9 cellular contexts compared by ENCODE assay signal in genomic region chr4:114597410-114598115, GRCh38. TPM values are rescaled to one million over a fixed set of nuclear protein-coding genes. Genes with fewer than 3 reads are reported as not detected.
A peak's percentile ranks its signal among the peaks of the same experiment; 100 is the strongest.
DNase-seq lines count a peak whose midpoint lies in the region; ATAC-seq and TF ChIP-seq lines count a peak whose summit lies in the region.
"Had no signal": no experiment of that assay in that cellular context is flagged by ENCODE, and none has a peak within 500 bp of the region (broad histone marks: within the 10 kb centered on the region; RNA-seq: fewer than 3 reads in every experiment).

No MANE protein-coding gene starts in this region.

- ATAC-seq in HCT116 (no peak), GM18861 (IDR thresholded peaks at IDR 0.05; ENCODE audit: unreplicated experiment) (no peak)

- TF ChIP-seq CTCF in HCT116 (IDR thresholded peaks at IDR 0.05 in 2 of 3, conservative IDR thresholded peaks at IDR 0.05 in 1 of 3; ENCODE audit: borderline replicate concordance in 1 of 3, insufficient read depth in 1 of 3, low read depth in 2 of 3, low read length in 2 of 3) (no peak), hepatocyte (IDR thresholded peaks at IDR 0.05; ENCODE audit: poor library complexity) (no peak)

- H3K4me1 ChIP-seq in HCT116 (ENCODE audit: control insufficient read depth in 1 of 2, insufficient read depth in 2 of 2, low read length in 2 of 2) = peaks cover 3 to 16% of the 10 kb centered on the region in 2 experiments; a peak in 3 of 4 replicates
- peaks cover 5% of the 10 kb centered on the region for H3K4me1 ChIP-seq in hepatocyte (ENCODE audit: insufficient read depth)

- TF ChIP-seq RAD21 in HCT116 (IDR thresholded peaks at IDR 0.05; ENCODE audit: low read depth) = no peak

- RAD21 ChIA-PET in HCT116 (lab: Charles Lee; ENCODE audit: low non-redundant PET in 1 of 2, low total read pairs in 2 of 2, uncharacterized antibody in 2 of 2, unreplicated experiment in 2 of 2) = no interaction called here

- H3K9me2 ChIP-seq in HCT116 (ENCODE audit: insufficient read depth) (no peaks in the 10 kb centered on the region), hepatocyte (replicated peaks; ENCODE audit: insufficient read depth) (no peaks in the 10 kb centered on the region)

- no peaks in the 10 kb centered on the region for H3K9me3 ChIP-seq in HCT116 (ENCODE audit: control insufficient read depth in 1 of 2, insufficient read depth in 1 of 2, low read depth in 1 of 2, low read length in 2 of 2)
- H3K9me3 ChIP-seq in SK-N-MC (ENCODE audit: low read depth, low read length) = no peaks in the 10 kb centered on the region
- H3K9me3 ChIP-seq in hepatocyte (ENCODE audit: low read depth) = no peaks in the 10 kb centered on the region
- H3K9me3 ChIP-seq: neutrophil had no signal

- POLR2A ChIA-PET in HCT116 (lab: Charles Lee) = no interaction called here

- H3K36me3 ChIP-seq in HCT116 (ENCODE audit: control insufficient read depth in 1 of 2, insufficient read depth in 2 of 2, low read length in 2 of 2) (no peaks in the 10 kb centered on the region), SK-N-MC (ENCODE audit: insufficient read depth, low read length) (no peaks in the 10 kb centered on the region), hepatocyte (replicated peaks; ENCODE audit: insufficient read depth, low read depth) (no peaks in the 10 kb centered on the region)
- H3K36me3 ChIP-seq: neutrophil had no signal

- CTCF ChIA-PET in HCT116 (lab: Charles Lee) = no interaction called here

- 66% methylated on average over 17 of the region's 17 CpGs for WGBS in hepatocyte (ENCODE audit: low lambda C conversion rate, missing lambda C conversion rate)

- intact Hi-C loops in HCT116 (cut with micrococcal nuclease) = no loop called here

- H4K20me1 ChIP-seq in HCT116 (ENCODE audit: insufficient read depth) (no peaks in the 10 kb centered on the region), hepatocyte (ENCODE audit: insufficient read depth, poor library complexity, severe bottlenecking) (no peaks in the 10 kb centered on the region)

- DNase-seq in HCT116 (ENCODE audit: low read depth, low spot score) (no peak), SK-N-MC (ENCODE audit: low read depth, low spot score) (no peak), hepatocyte (ENCODE audit: low spot score) (no peak), renal cortical epithelial cell (ENCODE audit: low read depth) (peak; percentile 32), NAMALWA (ENCODE audit: low spot score) (no peak), NK-92 (lab: John Stamatoyannopoulos, UW; ENCODE audit: unreplicated experiment) (no peak), EL (no peak)

- TF ChIP-seq POLR2A in HCT116 (IDR thresholded peaks at IDR 0.05; ENCODE audit: borderline replicate concordance, extremely low read depth, insufficient read depth, insufficient read length) = no peak

- no TSS peak for BruUV-seq in HCT116 (replicated peaks; lab: Mats Ljungman, UMichigan)

- H2AFZ ChIP-seq in HCT116 (ENCODE audit: low read depth, low read length, poor library complexity, severe bottlenecking) (peak overlapping the region; percentile 77), hepatocyte (peak overlapping the region; percentile 38)

- H3K27me3 ChIP-seq in HCT116 (ENCODE audit: insufficient read depth, low read length) (no peaks in the 10 kb centered on the region), hepatocyte (peaks cover 11% of the 10 kb centered on the region)

- peaks cover 9% of the 10 kb centered on the region for H3K79me2 ChIP-seq in HCT116 (ENCODE audit: insufficient read depth, low read length)
- peaks cover 26% of the 10 kb centered on the region for H3K79me2 ChIP-seq in hepatocyte

- H3K27ac ChIP-seq in HCT116 (ENCODE audit: low read depth, low read length) (no peak overlapping the region), SK-N-MC (no peak overlapping the region), hepatocyte (peak overlapping the region; percentile 52)
- H3K27ac ChIP-seq: neutrophil had no signal

- H3K9ac ChIP-seq in HCT116 (ENCODE audit: low read length) (peak overlapping the region; percentile 59; the same call in 1 of the 2 replicates), SK-N-MC (ENCODE audit: insufficient read length) (no peak overlapping the region)

- H3K4me3 ChIP-seq in HCT116 (replicated peaks in 1 of 2; ENCODE audit: low read depth in 1 of 2, low read length in 2 of 2) = peak overlapping the region; percentile 76 to 77
- H3K4me3 ChIP-seq in SK-N-MC = peak overlapping the region; percentile 81; the same call in 1 of the 2 replicates
- H3K4me3 ChIP-seq in hepatocyte = peak overlapping the region; percentile 85

- H3K4me2 ChIP-seq in HCT116 (ENCODE audit: low read length) (peak overlapping the region; percentile 87), hepatocyte (peak overlapping the region; percentile 93)

TF ChIP-seq in HCT116, 20 proteins besides CTCF, POLR2A, EP300 and RAD21:
- TF ChIP-seq CBX3 (IDR thresholded peaks at IDR 0.05; ENCODE audit: low read depth) (no peak), POLR2AphosphoS5 (IDR thresholded peaks at IDR 0.05; ENCODE audit: low read depth, low read length) (no peak), SRF (IDR thresholded peaks at IDR 0.05; ENCODE audit: low read depth) (no peak), SIN3A (IDR thresholded peaks at IDR 0.05; ENCODE audit: low read depth) (no peak), ZFX (IDR thresholded peaks at IDR 0.05) (no peak), ZBTB33 (IDR thresholded peaks at IDR 0.05; ENCODE audit: extremely low read depth, insufficient replicate concordance, low read length) (no peak), EZH2 (IDR thresholded peaks at IDR 0.05) (no peak), ELF1 (IDR thresholded peaks at IDR 0.05; ENCODE audit: borderline replicate concordance, low read depth) (no peak), ATF3 (IDR thresholded peaks at IDR 0.05) (no peak), EZH2phosphoT487 (IDR thresholded peaks at IDR 0.05; ENCODE audit: borderline replicate concordance) (no peak), TCF7L2 (IDR thresholded peaks at IDR 0.05; ENCODE audit: borderline replicate concordance, extremely low read depth, insufficient read depth, insufficient read length) (no peak), ZNF274 (IDR thresholded peaks at IDR 0.05; ENCODE audit: low read depth, low read length) (no peak), JUND (IDR thresholded peaks at IDR 0.05) (no peak), REST (IDR thresholded peaks at IDR 0.05; ENCODE audit: low read depth) (no peak)

RNA-seq across cellular contexts. Expression of gene UGT8, which starts 1.0 kb away (rescaled TPM):
- 14.8 TPM for total RNA-seq in HCT116 (2021; ENCODE audit: unreplicated experiment)
- polyA plus RNA-seq in HCT116 (2012) = 4.2 and 5.9 TPM in 2 replicates
- total RNA-seq in hepatocyte = 39.3 and 47.2 TPM in 2 replicates
- polyA plus RNA-seq in hepatocyte = 17.0 and 18.0 TPM in 2 replicates
- 17.2 and 47.0 TPM in 2 replicates for total RNA-seq in renal cortical epithelial cell
